1 cellular context compared by ENCODE assay signal in genomic region chr15:36925671-36926421, GRCh38.
TF ChIP-seq lines count a peak whose summit lies in the region.

No MANE protein-coding gene starts in this region.

TF ChIP-seq in HEK293, 187 proteins besides CTCF, POLR2A, EP300 and RAD21 (continued from another document and continues in another):
- TF ChIP-seq ZNF148 (tag by site-specific recombination; IDR thresholded peaks at IDR 0.05; ENCODE audit: borderline replicate concordance) = no peak
- no peak for TF ChIP-seq ZNF19 (tag by site-specific recombination; IDR thresholded peaks at IDR 0.05; ENCODE audit: low read depth)
- no peak for TF ChIP-seq ZNF335 (tag by site-specific recombination; conservative IDR thresholded peaks at IDR 0.05)
- no peak for TF ChIP-seq ZNF704 (tag by site-specific recombination; IDR thresholded peaks at IDR 0.05)
- TF ChIP-seq ZNF184 (tag by site-specific recombination; IDR thresholded peaks at IDR 0.05) = no peak
- no peak for TF ChIP-seq ZNF549 (tag by site-specific recombination; IDR thresholded peaks at IDR 0.05)
- TF ChIP-seq ZBTB44 (tag by site-specific recombination; IDR thresholded peaks at IDR 0.05) = peak; percentile 91
- no peak for TF ChIP-seq ZNF645 (tag by site-specific recombination; IDR thresholded peaks at IDR 0.05)
- no peak for TF ChIP-seq AEBP2 (tag by site-specific recombination; IDR thresholded peaks at IDR 0.05; ENCODE audit: borderline replicate concordance)
- TF ChIP-seq BCL11B (tag by site-specific recombination; IDR thresholded peaks at IDR 0.05; ENCODE audit: low read depth) = peak; percentile 97
- TF ChIP-seq ZNF214 (tag by site-specific recombination; IDR thresholded peaks at IDR 0.05; ENCODE audit: borderline replicate concordance) = no peak
- peak; percentile 60 for TF ChIP-seq GLIS1 (tag by site-specific recombination; IDR thresholded peaks at IDR 0.05)
- no peak for TF ChIP-seq ZNF132 (tag by site-specific recombination; IDR thresholded peaks at IDR 0.05; ENCODE audit: borderline replicate concordance)
- no peak for TF ChIP-seq ZNF837 (tag by site-specific recombination; IDR thresholded peaks at IDR 0.05)
- no peak for TF ChIP-seq ZNF280D (tag by site-specific recombination; IDR thresholded peaks at IDR 0.05)
- TF ChIP-seq ZNF24 (tag by site-specific recombination; IDR thresholded peaks at IDR 0.05) = peak; percentile 64
- no peak for TF ChIP-seq RBAK (tag by site-specific recombination; IDR thresholded peaks at IDR 0.05)
- no peak for TF ChIP-seq ZBTB6 (tag by site-specific recombination; IDR thresholded peaks at IDR 0.05)
- TF ChIP-seq ZNF221 (tag by site-specific recombination; IDR thresholded peaks at IDR 0.05; ENCODE audit: borderline replicate concordance) = no peak
- TF ChIP-seq ZBTB49 (tag by site-specific recombination; IDR thresholded peaks at IDR 0.05; ENCODE audit: low read depth) = no peak
- TF ChIP-seq ZNF302 (tag by site-specific recombination; IDR thresholded peaks at IDR 0.05; ENCODE audit: low read depth) = no peak
- TF ChIP-seq PRDM6 (tag by site-specific recombination; IDR thresholded peaks at IDR 0.05) = peak; percentile 99
- TF ChIP-seq KLF16 (tag by site-specific recombination; IDR thresholded peaks at IDR 0.05) = no peak
- TF ChIP-seq ZNF585B (tag by site-specific recombination; IDR thresholded peaks at IDR 0.05) = no peak
- TF ChIP-seq KLF9 (tag by site-specific recombination; IDR thresholded peaks at IDR 0.05; ENCODE audit: low read depth) = no peak
- no peak for TF ChIP-seq ZNF521 (tag by site-specific recombination; IDR thresholded peaks at IDR 0.05)
- no peak for TF ChIP-seq ZNF707 (tag by site-specific recombination; IDR thresholded peaks at IDR 0.05)
- TF ChIP-seq ZNF596 (tag by site-specific recombination; IDR thresholded peaks at IDR 0.05) = peak; percentile 77
- TF ChIP-seq ZNF621 (tag by site-specific recombination; IDR thresholded peaks at IDR 0.05) = no peak
- no peak for TF ChIP-seq HOXA7 (CRISPR knock-in tag; IDR thresholded peaks at IDR 0.05; ENCODE audit: borderline replicate concordance)
- no peak for TF ChIP-seq ZNF146 (tag by site-specific recombination; IDR thresholded peaks at IDR 0.05)
- no peak for TF ChIP-seq ZNF26 (tag by site-specific recombination; IDR thresholded peaks at IDR 0.05)
- TF ChIP-seq ZNF548 (tag by site-specific recombination; IDR thresholded peaks at IDR 0.05) = no peak
- peak; percentile 89 for TF ChIP-seq ZEB2 (tag by site-specific recombination; IDR thresholded peaks at IDR 0.05)
- TF ChIP-seq ZNF121 (tag by site-specific recombination; IDR thresholded peaks at IDR 0.05) = no peak
